17 cellular contexts compared by ENCODE assay signal in the genomic region with DNA sequence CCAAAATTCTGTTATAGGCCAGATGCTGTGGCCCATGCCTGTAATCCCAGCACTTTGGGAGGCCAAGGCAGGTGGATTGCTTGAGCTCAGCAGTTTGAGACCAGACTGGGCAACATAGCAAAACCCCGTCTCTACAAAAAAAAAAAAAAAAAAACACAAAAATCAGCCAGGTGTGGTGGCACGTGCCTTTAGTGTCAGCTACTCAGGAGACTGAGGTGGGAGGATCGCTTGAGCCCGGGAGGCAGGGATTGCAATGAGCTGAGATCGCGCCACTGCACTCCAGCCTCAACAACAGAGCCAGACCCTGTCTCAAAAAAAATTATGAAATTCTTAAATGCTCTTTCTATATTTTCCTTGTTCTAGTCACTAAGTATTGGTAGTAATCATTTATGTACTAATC. TPM values are rescaled to one million over a fixed set of nuclear protein-coding genes. Genes with fewer than 3 reads are reported as not detected.
A peak's percentile ranks its signal among the peaks of the same experiment; 100 is the strongest.
DNase-seq lines count a peak whose midpoint lies in the region; ATAC-seq and TF ChIP-seq lines count a peak whose summit lies in the region.
"Had no signal": no experiment of that assay in that cellular context is flagged by ENCODE, and none has a peak within 500 bp of the region (broad histone marks: within the 10 kb centered on the region; RNA-seq: fewer than 3 reads in every experiment).

No MANE protein-coding gene starts in this region.

- DNase-seq in activated T-cell treated with anti-CD3 and anti-CD28 coated beads, Interleukin-2, amount 50 U/mL, for 72 hours = no peak
- DNase-seq in activated T-cell treated with anti-CD3 and anti-CD28 coated beads for 4 hours = no peak
- DNase-seq in T-cell = no peak
- DNase-seq in left kidney (ENCODE audit: low read depth, low spot score) = peak; percentile 55
- DNase-seq in thyroid gland = peak; percentile 63 to 75
- no peak for DNase-seq in NOMO-1 (lab: John Stamatoyannopoulos, UW; ENCODE audit: unreplicated experiment in 2 of 2)
- DNase-seq in SIG-M5 treated with dmso at 0.1 percent for 504 hours (lab: John Stamatoyannopoulos, UW; ENCODE audit: unreplicated experiment) = no peak
- no peak for DNase-seq in GF-D8 (lab: John Stamatoyannopoulos, UW)
- DNase-seq: C1 segment of cervical spinal cord; CD4-positive, alpha-beta T cell; COR-L47; DMS153; DMS79 treated with DMSO at 0.1 percent for 48 hours; EL; GOT3; H9 had no signal

- POLR2A ChIA-PET in T-cell (lab: Charles Lee) = interaction anchor here (0.6 kb wide), 5 partner anchors 9 to 890 kb away, joined by 3 to 10 read pairs (median 7); no protein-coding TSS in a partner anchor

- H3K27ac Mint-ChIP-seq in activated T-cell treated with anti-CD3 and anti-CD28 coated beads, Interleukin-2, amount 50 U/mL, for 72 hours = peak overlapping the region; percentile 17
- peak overlapping the region; percentile 31 to 49 for H3K27ac Mint-ChIP-seq in T-cell
- H3K27ac Mint-ChIP-seq: B cell; CD4-positive, alpha-beta T cell; H9 had no signal

- peak overlapping the region; percentile 42 to 65 (median 64) for H3K27ac ChIP-seq in thyroid gland

- peaks cover 55% of the 10 kb centered on the region for H3K4me1 Mint-ChIP-seq in activated T-cell treated with anti-CD3 and anti-CD28 coated beads, Interleukin-2, amount 50 U/mL, for 72 hours (ENCODE audit: low read depth)
- peaks cover 22 to 34% (median 27%) of the 10 kb centered on the region in 3 donors for H3K4me1 Mint-ChIP-seq in T-cell
- H3K4me1 Mint-ChIP-seq: B cell had no signal

- intact Hi-C loops in thyroid gland (cut with DNase I) = no loop called here

- CTCF ChIA-PET in T-cell (lab: Charles Lee) = no interaction called here

- no peaks in the 10 kb centered on the region for H3K27me3 Mint-ChIP-seq in activated T-cell treated with anti-CD3 and anti-CD28 coated beads, Interleukin-2, amount 50 U/mL, for 72 hours (ENCODE audit: low read depth)
- H3K27me3 Mint-ChIP-seq in T-cell = no peaks in the 10 kb centered on the region
- H3K27me3 Mint-ChIP-seq: B cell; CD4-positive, alpha-beta T cell had no signal

- H3K4me1 ChIP-seq in thyroid gland = peaks cover 24 to 25% of the 10 kb centered on the region in 2 donors

- H3K4me3 Mint-ChIP-seq in activated T-cell treated with anti-CD3 and anti-CD28 coated beads, Interleukin-2, amount 50 U/mL, for 72 hours = no peak overlapping the region
- no peak overlapping the region for H3K4me3 Mint-ChIP-seq in T-cell
- H3K4me3 Mint-ChIP-seq: B cell; CD4-positive, alpha-beta T cell; H9 had no signal

- TF ChIP-seq POLR2A in thyroid gland (IDR thresholded peaks at IDR 0.05) = no peak

- no peaks in the 10 kb centered on the region for H3K27me3 ChIP-seq in thyroid gland

- peaks cover 29 to 61% of the 10 kb centered on the region in 2 donors for H3K36me3 Mint-ChIP-seq in activated T-cell treated with anti-CD3 and anti-CD28 coated beads, Interleukin-2, amount 50 U/mL, for 72 hours (ENCODE audit: insufficient read depth in 2 of 2)
- peaks cover 44% of the 10 kb centered on the region for H3K36me3 Mint-ChIP-seq in T-cell

- ATAC-seq in activated T-cell treated with anti-CD3 and anti-CD28 coated beads, Interleukin-2, amount 50 U/mL, for 72 hours (replicated peaks in 1 of 2) = no peak
- no peak for ATAC-seq in T-cell (replicated peaks in 1 of 4)

- no peaks in the 10 kb centered on the region for H3K9me3 Mint-ChIP-seq in activated T-cell treated with anti-CD3 and anti-CD28 coated beads, Interleukin-2, amount 50 U/mL, for 72 hours
- H3K9me3 Mint-ChIP-seq in T-cell = no peaks in the 10 kb centered on the region
- H3K9me3 Mint-ChIP-seq: CD4-positive, alpha-beta T cell; H9 had no signal

- no peak overlapping the region for H3K4me3 ChIP-seq in thyroid gland (replicated peaks in 1 of 3)

- H3K9me3 ChIP-seq in thyroid gland = no peaks in the 10 kb centered on the region

- no peak for TF ChIP-seq CTCF in thyroid gland (IDR thresholded peaks at IDR 0.05)

- 46 to 55% methylated on average over 6 of the region's 6 CpGs for WGBS in thyroid gland, 2 donors

- no peaks in the 10 kb centered on the region for H3K36me3 ChIP-seq in thyroid gland

RNA-seq across cellular contexts. Expression of a gene that starts 30.6 kb away (rescaled TPM):
- total RNA-seq in activated T-cell treated with anti-CD3 and anti-CD28 coated beads, Interleukin-2, amount 50 U/mL, for 72 hours = 100 to 1,000 TPM; 267 to 353 TPM
- total RNA-seq in T-cell (10 to 100 TPM; 14.4 to 45.6 (median 22.9) TPM), thyroid gland (10 to 100 TPM; 16.9 to 33.0 (median 24.4) TPM)

RNA-seq across cellular contexts. Expression of a gene that starts 35.9 kb away (rescaled TPM):
- 100 to 1,000 TPM; 111 to 127 TPM for total RNA-seq in activated T-cell treated with anti-CD3 and anti-CD28 coated beads, Interleukin-2, amount 50 U/mL, for 72 hours
- 100 to 1,000 TPM in 1 of 5 donors, 10 to 100 TPM in 4; 50.8 to 128 (median 59.5) TPM for total RNA-seq in T-cell
- total RNA-seq in thyroid gland = 100 to 1,000 TPM in 2 of 4 donors, 10 to 100 TPM in 2; 76.6 to 113 (median 93.4) TPM

Comparison
In these comparisons a context has a peak if more than half of its experiments do, and no peak if none do; other contexts are left out.
1. DNase-seq: peak in left kidney (single experiment) and thyroid gland (2 of 2); none in activated T-cell treated with anti-CD3 and anti-CD28 coated beads, Interleukin-2, amount 50 U/mL, for 72 hours (0 of 2), activated T-cell treated with anti-CD3 and anti-CD28 coated beads for 4 hours (single experiment), T-cell (0 of 34), NOMO-1 (0 of 2), SIG-M5 treated with dmso at 0.1 percent for 504 hours (single experiment) and GF-D8 (single experiment).
2. RNA of a gene that starts 30.6 kb away (total RNA-seq): 267 to 353 TPM in activated T-cell treated with anti-CD3 and anti-CD28 coated beads, Interleukin-2, amount 50 U/mL, for 72 hours; 16.9 to 33.0 TPM in thyroid gland and 14.4 to 45.6 TPM in T-cell; every median in the first group is over 4 times any median in the second.